ENCODE assay signal across 8 cellular contexts in the genomic region with DNA sequence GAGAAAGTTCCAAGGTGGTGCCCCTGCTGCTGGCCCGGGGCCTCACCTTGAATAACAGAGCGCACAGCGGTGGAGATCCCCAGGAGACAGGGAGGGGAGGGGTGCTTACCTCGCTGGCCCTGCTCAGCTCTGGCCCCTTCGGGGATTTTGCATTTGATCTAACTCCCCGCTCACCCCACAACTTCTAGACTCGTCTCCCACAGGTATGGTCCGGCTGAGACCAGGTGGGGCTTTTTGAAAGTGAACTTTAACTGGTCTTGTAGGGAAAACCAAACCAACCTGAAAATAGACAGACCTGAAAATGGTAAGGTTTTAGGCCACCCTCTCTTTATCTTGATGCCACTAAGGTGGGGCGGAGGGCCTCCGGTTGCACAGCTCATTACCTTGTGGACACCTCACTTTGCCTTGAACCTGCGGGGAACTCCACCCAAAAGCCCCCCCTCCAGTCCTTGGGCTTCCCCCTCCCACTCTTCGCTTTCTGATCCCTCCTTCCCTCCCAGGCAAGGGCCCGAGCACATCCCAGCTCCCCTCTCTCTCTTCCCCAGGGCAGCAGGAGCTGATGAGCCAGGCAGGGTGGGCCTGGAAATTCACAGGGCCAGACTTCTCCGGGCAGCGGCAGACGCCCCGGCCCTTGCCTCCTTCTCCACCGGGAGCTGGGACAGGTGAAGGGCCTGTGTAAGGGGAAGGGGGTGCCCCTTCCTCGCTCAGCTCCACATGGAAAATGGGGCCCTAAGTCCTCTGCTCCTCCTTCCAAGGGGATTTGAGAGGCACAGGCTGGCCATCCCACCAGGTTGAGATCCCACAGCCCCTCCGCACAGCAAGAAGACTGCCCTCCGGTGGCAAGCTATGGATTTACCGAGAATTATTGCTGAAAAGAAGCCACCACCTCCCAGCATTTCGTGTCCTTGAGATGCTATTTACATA. TPM values are rescaled to one million over a fixed set of nuclear protein-coding genes. Genes with fewer than 3 reads are reported as not detected.
A peak's percentile ranks its signal among the peaks of the same experiment; 100 is the strongest.
DNase-seq lines count a peak whose midpoint lies in the region; ATAC-seq and TF ChIP-seq lines count a peak whose summit lies in the region.

No MANE protein-coding gene starts in this region.

- peaks cover 17% of the 10 kb centered on the region for H3K9me3 Mint-ChIP-seq in activated CD8-positive, alpha-beta T cell treated with anti-CD3 and anti-CD28 coated beads, Interleukin-2, amount 10 ng/mL, durations not matched to agents 7 days and 5 days (ENCODE audit: insufficient read depth)

- peaks cover 9% of the 10 kb centered on the region for H3K36me3 Mint-ChIP-seq in activated CD8-positive, alpha-beta T cell treated with anti-CD3 and anti-CD28 coated beads, Interleukin-2, amount 10 ng/mL, durations not matched to agents 7 days and 5 days (ENCODE audit: low read depth)

- peaks cover 26% of the 10 kb centered on the region for H3K4me1 Mint-ChIP-seq in activated CD8-positive, alpha-beta T cell treated with anti-CD3 and anti-CD28 coated beads, Interleukin-2, amount 10 ng/mL, durations not matched to agents 7 days and 5 days (ENCODE audit: low read depth)

- peak overlapping the region; percentile 32 for H3K4me3 ChIP-seq in GM12865 (ENCODE audit: low read depth, low read length)

- POLR2A ChIA-PET in activated CD8-positive, alpha-beta T cell treated with anti-CD3 and anti-CD28 coated beads, Interleukin-2, amount 10 ng/mL, durations not matched to agents 7 days and 5 days (lab: Charles Lee), result interaction anchor here (1.3 to 4.7 kb wide), 2 partner anchors 60 to 170 kb away, joined by 4 to 26 read pairs; no protein-coding TSS in a partner anchor

- TF ChIP-seq CTCF in AG09319 (IDR thresholded peaks at IDR 0.05; ENCODE audit: low read depth, low read length), result peak; percentile 66
- TF ChIP-seq CTCF in GM12865 (IDR thresholded peaks at IDR 0.05; ENCODE audit: insufficient read depth, low read depth, low read length, missing control alignments), result peak; percentile 79

- CTCF ChIA-PET in activated CD8-positive, alpha-beta T cell treated with anti-CD3 and anti-CD28 coated beads, Interleukin-2, amount 10 ng/mL, durations not matched to agents 7 days and 5 days (lab: Charles Lee), result interaction anchor here (1.0 to 2.9 kb wide), 14 partner anchors 9 to 106 kb away, joined by 3 to 19 read pairs (median 5); no protein-coding TSS in a partner anchor

- H3K27me3 Mint-ChIP-seq in activated CD8-positive, alpha-beta T cell treated with anti-CD3 and anti-CD28 coated beads, Interleukin-2, amount 10 ng/mL, durations not matched to agents 7 days and 5 days (ENCODE audit: low read depth), result peaks cover 23% of the 10 kb centered on the region

- no peak overlapping the region for H3K4me3 Mint-ChIP-seq in activated CD8-positive, alpha-beta T cell treated with anti-CD3 and anti-CD28 coated beads, Interleukin-2, amount 10 ng/mL, durations not matched to agents 7 days and 5 days

- DNase-seq in AG09319 (ENCODE audit: extremely low read depth, low read depth) (no peak), GM12865 (ENCODE audit: low read depth) (peak; percentile 90), NCI-H1694 (lab: John Stamatoyannopoulos, UW) (peak; percentile 5), foreskin melanocyte (peak; percentile 9), activated gamma-delta T cell (lab: John Stamatoyannopoulos, UW) (no peak)
- DNase-seq in activated CD8-positive, alpha-beta T cell treated with anti-CD3 and anti-CD28 coated beads, Interleukin-2, amount 10 ng/mL, durations not matched to agents 7 days and 5 days, result peak; percentile 55
- peak in 2 of 3 donors; percentile 44 to 64 for DNase-seq in stimulated activated CD4-positive, alpha-beta T cell treated with anti-CD3 and anti-CD28 coated beads, Interleukin-12 subunit alpha, Interleukin-12 subunit beta, amount 100 ng/mL, for 48 hours (ENCODE audit: low read depth in 2 of 3, low spot score in 1 of 3)

- ATAC-seq in HG02623 (IDR thresholded peaks at IDR 0.05; ENCODE audit: unreplicated experiment), result peak; percentile 56
- ATAC-seq in activated CD8-positive, alpha-beta T cell treated with anti-CD3 and anti-CD28 coated beads, Interleukin-2, amount 10 ng/mL, durations not matched to agents 7 days and 5 days, result no peak

- H3K27ac Mint-ChIP-seq in activated CD8-positive, alpha-beta T cell treated with anti-CD3 and anti-CD28 coated beads, Interleukin-2, amount 10 ng/mL, durations not matched to agents 7 days and 5 days, result no peak overlapping the region

RNA-seq across cellular contexts. Expression of a gene that starts 16.1 kb away (rescaled TPM):
- total RNA-seq in activated CD8-positive, alpha-beta T cell treated with anti-CD3 and anti-CD28 coated beads, Interleukin-2, amount 10 ng/mL, durations not matched to agents 7 days and 5 days, result under 1 TPM; 0.95 to 0.97 TPM

RNA-seq across cellular contexts. Expression of a gene that starts 59.9 kb away (rescaled TPM):
- 10 to 100 TPM; 34.7 to 37.4 TPM for total RNA-seq in activated CD8-positive, alpha-beta T cell treated with anti-CD3 and anti-CD28 coated beads, Interleukin-2, amount 10 ng/mL, durations not matched to agents 7 days and 5 days

Comparison
In these comparisons a context has a peak if more than half of its experiments do, and no peak if none do; other contexts are left out.
1. DNase-seq: peak in GM12865 (single experiment), NCI-H1694 (single experiment), activated CD8-positive, alpha-beta T cell treated with anti-CD3 and anti-CD28 coated beads, Interleukin-2, amount 10 ng/mL, durations not matched to agents 7 days and 5 days (single experiment), foreskin melanocyte (single experiment) and stimulated activated CD4-positive, alpha-beta T cell treated with anti-CD3 and anti-CD28 coated beads, Interleukin-12 subunit alpha, Interleukin-12 subunit beta, amount 100 ng/mL, for 48 hours (2 of 3); none in AG09319 (single experiment) and activated gamma-delta T cell (single experiment).